Comparison of ENCODE assay signal across 19 cellular contexts in genomic region chr20:33981964-33982363, GRCh38.
"Had no signal": no experiment of that assay in that cellular context is flagged by ENCODE, and none has a peak within 500 bp of the region (broad histone marks: within the 10 kb centered on the region; RNA-seq: fewer than 3 reads in every experiment).

No MANE protein-coding gene starts in this region.

- H3K36me3 ChIP-seq: MG63 had no signal

- H3K4me1 Mint-ChIP-seq: activated naive CD4-positive, alpha-beta T cell treated with anti-CD3 and anti-CD28 coated beads, Interleukin-2, amount 10 ng/mL, durations not matched to agents 7 days and 5 days; activated naive CD8-positive, alpha-beta T cell treated with anti-CD3 and anti-CD28 coated beads for 36 hours; T-cell had no signal

- H3K4me3 Mint-ChIP-seq: activated CD8-positive, alpha-beta T cell treated with anti-CD3 and anti-CD28 coated beads for 36 hours; activated naive CD4-positive, alpha-beta T cell treated with anti-CD3 and anti-CD28 coated beads, Interleukin-2, amount 10 ng/mL, durations not matched to agents 7 days and 5 days; activated naive CD8-positive, alpha-beta T cell treated with anti-CD3 and anti-CD28 coated beads for 36 hours; activated T-cell treated with anti-CD3 and anti-CD28 coated beads, Interleukin-2, amount 50 U/mL, for 72 hours; T-cell had no signal

- H3K36me3 Mint-ChIP-seq: activated naive CD4-positive, alpha-beta T cell treated with anti-CD3 and anti-CD28 coated beads, Interleukin-2, amount 10 ng/mL, durations not matched to agents 7 days and 5 days; activated naive CD8-positive, alpha-beta T cell treated with anti-CD3 and anti-CD28 coated beads for 36 hours; T-cell had no signal

- H3K9me3 Mint-ChIP-seq: activated CD8-positive, alpha-beta T cell treated with anti-CD3 and anti-CD28 coated beads for 36 hours; activated naive CD4-positive, alpha-beta T cell treated with anti-CD3 and anti-CD28 coated beads, Interleukin-2, amount 10 ng/mL, durations not matched to agents 7 days and 5 days; activated naive CD8-positive, alpha-beta T cell treated with anti-CD3 and anti-CD28 coated beads for 36 hours; activated T-cell treated with anti-CD3 and anti-CD28 coated beads, Interleukin-2, amount 50 U/mL, for 72 hours; activated T-helper 2 cell treated with anti-CD3 and anti-CD28 coated beads, Interferon-gamma antibody, Interleukin-2, Interleukin-4, amounts not matched to agents 10 μg/mL and 5 μg/mL and 100 μg/mL, durations not matched to agents 14 hours and 24 hours and 36 hours; T-cell had no signal

- ATAC-seq: activated CD4-positive, CD25-positive, alpha-beta regulatory T cell treated with anti-CD3 and anti-CD28 coated beads, Interleukin-2, amount 50 U/mL, for 24 hours; activated CD8-positive, alpha-beta T cell treated with anti-CD3 and anti-CD28 coated beads for 36 hours; activated T-cell treated with anti-CD3 and anti-CD28 coated beads, Interleukin-2, amount 50 U/mL, for 72 hours; PC-3; T-cell had no signal

- DNase-seq: activated CD4-positive, alpha-beta T cell treated with anti-CD3 and anti-CD28 coated beads for 4 hours; activated CD8-positive, alpha-beta memory T cell treated with anti-CD3 and anti-CD28 coated beads, Interleukin-2, amount 50 U/mL, for 4 hours; activated CD8-positive, alpha-beta T cell treated with anti-CD3 and anti-CD28 coated beads for 36 hours; activated gamma-delta T cell treated with Interleukin-2 at 50 U/mL for 16 hours; activated naive CD4-positive, alpha-beta T cell treated with anti-CD3 and anti-CD28 coated beads, Interleukin-2, amount 10 ng/mL, durations not matched to agents 7 days and 5 days; activated naive CD8-positive, alpha-beta T cell treated with anti-CD3 and anti-CD28 coated beads for 36 hours; activated T-cell treated with anti-CD3 and anti-CD28 coated beads, Interleukin-2, amount 50 U/mL, for 72 hours; MG63; NCI-H1105 treated with DMSO at 0.1 percent for 48 hours; NCI-H1436 treated with DMSO at 0.1 percent for 48 hours; NCI-H187 treated with DMSO at 0.1 percent for 48 hours; NCI-H2081 treated with DMSO at 0.1 percent for 48 hours; NCI-H446; NCI-H524; PC-3; SHP77 treated with DMSO at 0.1 percent for 48 hours; T-cell had no signal

- H3K4me3 ChIP-seq: MG63 had no signal

- H3K27ac Mint-ChIP-seq: activated CD8-positive, alpha-beta T cell treated with anti-CD3 and anti-CD28 coated beads for 36 hours; activated naive CD4-positive, alpha-beta T cell treated with anti-CD3 and anti-CD28 coated beads, Interleukin-2, amount 10 ng/mL, durations not matched to agents 7 days and 5 days; activated naive CD8-positive, alpha-beta T cell treated with anti-CD3 and anti-CD28 coated beads for 36 hours; activated T-cell treated with anti-CD3 and anti-CD28 coated beads, Interleukin-2, amount 50 U/mL, for 72 hours; activated T-helper 2 cell treated with anti-CD3 and anti-CD28 coated beads, Interferon-gamma antibody, Interleukin-2, Interleukin-4, amounts not matched to agents 10 μg/mL and 5 μg/mL and 100 μg/mL, durations not matched to agents 14 hours and 24 hours and 36 hours; T-cell had no signal

- H3K27me3 ChIP-seq: MG63 had no signal
